In the genomic region with DNA sequence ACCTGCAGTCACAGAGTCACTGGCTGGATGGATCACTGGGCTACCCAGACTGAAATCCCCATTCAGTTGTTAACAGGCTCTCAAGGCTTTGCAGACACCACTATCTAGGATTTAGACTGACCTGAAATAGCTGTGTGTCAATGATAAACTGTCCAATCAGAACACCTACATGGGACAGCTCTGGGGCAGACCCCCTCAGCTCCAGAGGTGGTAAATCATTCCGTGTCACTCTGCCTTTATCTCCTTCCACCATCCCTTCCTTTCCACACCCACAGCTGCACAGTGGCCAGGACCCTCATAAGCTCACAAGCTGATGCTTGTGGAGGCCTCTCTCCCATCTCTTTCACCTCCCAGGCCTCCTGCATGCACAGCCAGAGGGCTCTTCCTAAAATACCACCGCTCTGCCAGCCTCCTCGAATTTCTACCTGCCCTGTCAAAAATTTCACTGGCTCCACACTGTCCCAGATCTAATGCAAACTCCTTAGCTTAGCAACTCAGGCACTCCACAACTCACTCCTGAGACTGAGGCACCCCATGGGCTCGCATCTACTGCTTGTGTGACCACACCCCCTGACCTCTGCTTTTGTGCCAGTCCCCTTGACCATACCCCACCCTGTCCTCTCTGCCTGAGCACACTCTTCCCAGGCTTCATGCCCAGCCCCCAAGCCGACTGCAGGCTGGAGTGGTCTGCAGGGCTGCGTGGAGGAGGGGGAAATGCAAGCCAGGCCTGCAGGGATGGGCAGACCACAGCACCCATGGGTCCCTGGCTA, we compare ENCODE assay signal across 12 cellular contexts. TPM values are rescaled to one million over a fixed set of nuclear protein-coding genes. Genes with fewer than 3 reads are reported as not detected.
A peak's percentile ranks its signal among the peaks of the same experiment; 100 is the strongest.
DNase-seq lines count a peak whose midpoint lies in the region; ATAC-seq, FAIRE-seq and TF ChIP-seq lines count a peak whose summit lies in the region.
"Had no signal": no experiment of that assay in that cellular context is flagged by ENCODE, and none has a peak within 500 bp of the region (broad histone marks: within the 10 kb centered on the region; RNA-seq: fewer than 3 reads in every experiment).

No MANE protein-coding gene starts in this region.

- WGBS in trophoblast cell (ENCODE audit: extremely low coverage, insufficient coverage, insufficient read length) = no CpG with 5 or more reads among the region's 6 CpGs

- no peak overlapping the region for H4K8ac ChIP-seq in trophoblast cell (ENCODE audit: low read depth, low read length)

- BruUV-seq in Calu3 (replicated peaks; lab: Mats Ljungman, UMichigan) (no TSS peak), Panc1 (replicated peaks; lab: Mats Ljungman, UMichigan) (no TSS peak)

- H3K27me3 ChIP-seq in Panc1 (ENCODE audit: control insufficient read depth, insufficient read depth, low read length) (no peaks in the 10 kb centered on the region), trophoblast cell (ENCODE audit: insufficient read depth, low read length) (no peaks in the 10 kb centered on the region)
- H3K27me3 ChIP-seq: MG63 had no signal

- H3K36me3 Mint-ChIP-seq in Calu3 (ENCODE audit: insufficient read depth, unreplicated experiment) = peaks cover 17% of the 10 kb centered on the region
- peaks cover 45% of the 10 kb centered on the region for H3K36me3 Mint-ChIP-seq in effector memory CD8-positive, alpha-beta T cell (ENCODE audit: insufficient read depth)

- H2BK5ac ChIP-seq in trophoblast cell (ENCODE audit: low read depth, low read length, poor library complexity) = no peak overlapping the region

- H3K4me3 ChIP-seq in Panc1 (ENCODE audit: low read depth in 2 of 2, low read length in 2 of 2) = no peak overlapping the region
- H3K4me3 ChIP-seq in trophoblast cell (ENCODE audit: low read depth, low read length) = no peak overlapping the region
- H3K4me3 ChIP-seq in mucosa of descending colon = no peak overlapping the region
- H3K4me3 ChIP-seq: coronary artery, MG63 had no signal

- FAIRE-seq in HTR-8/SVneo (lab: Jason Lieb, UNC) = no peak
- FAIRE-seq: GM19239 had no signal

- H2AK5ac ChIP-seq in trophoblast cell (ENCODE audit: low read length) = no peak overlapping the region

- no peak overlapping the region for H2BK12ac ChIP-seq in trophoblast cell (ENCODE audit: low read length)

- peaks cover 4% of the 10 kb centered on the region for H3K79me1 ChIP-seq in trophoblast cell (ENCODE audit: low read length)

- H3K79me2 ChIP-seq in trophoblast cell (ENCODE audit: control insufficient read depth, insufficient read depth, low read length, poor library complexity) = peaks cover 74% of the 10 kb centered on the region

- TF ChIP-seq CTCF in Calu3 (IDR thresholded peaks at IDR 0.05; ENCODE audit: unreplicated experiment) (no peak), Panc1 (IDR thresholded peaks at IDR 0.05) (no peak), mucosa of descending colon (IDR thresholded peaks at IDR 0.05) (no peak)

- H2AFZ ChIP-seq in trophoblast cell (ENCODE audit: insufficient read depth, low read length, poor library complexity) = no peak overlapping the region

- no peaks in the 10 kb centered on the region for H3K9me3 Mint-ChIP-seq in Calu3 (ENCODE audit: low read depth, unreplicated experiment)
- no peaks in the 10 kb centered on the region for H3K9me3 Mint-ChIP-seq in effector memory CD8-positive, alpha-beta T cell

- no peak overlapping the region for H2BK120ac ChIP-seq in trophoblast cell (ENCODE audit: insufficient read depth, low read length, poor library complexity)

- H3K27ac ChIP-seq in Panc1 (ENCODE audit: low read length) (peak overlapping the region; percentile 42), trophoblast cell (ENCODE audit: low read depth, low read length) (no peak overlapping the region)
- H3K27ac ChIP-seq: RWPE1 had no signal

- H3K4me1 Mint-ChIP-seq in Calu3 (ENCODE audit: low read depth, unreplicated experiment) = peaks cover 25% of the 10 kb centered on the region
- peaks cover 82 to 89% of the 10 kb centered on the region in 2 donors for H3K4me1 Mint-ChIP-seq in effector memory CD8-positive, alpha-beta T cell (ENCODE audit: low read depth in 2 of 2)

- ATAC-seq in Panc1 (no peak), HG03469 (IDR thresholded peaks at IDR 0.05; ENCODE audit: unreplicated experiment) (no peak), mucosa of descending colon (no peak)
- no peak for ATAC-seq in effector memory CD8-positive, alpha-beta T cell (replicated peaks)
- ATAC-seq: HCT116 had no signal

- DNase-seq in Calu3 (no peak), Panc1 (ENCODE audit: low read depth, low spot score) (no peak), trophoblast cell (no peak), HTR-8/SVneo (ENCODE audit: insufficient read length, low spot score) (no peak), mucosa of descending colon (no peak)
- no peak for DNase-seq in effector memory CD8-positive, alpha-beta T cell
- DNase-seq: MG63 had no signal

- H3K9me3 ChIP-seq in Panc1 (ENCODE audit: control insufficient read depth, insufficient read depth, low read depth, low read length) (no peaks in the 10 kb centered on the region), trophoblast cell (ENCODE audit: insufficient read depth, low read depth, low read length) (no peaks in the 10 kb centered on the region), mucosa of descending colon (no peaks in the 10 kb centered on the region)
- H3K9me3 ChIP-seq: MG63 had no signal

- no peaks in the 10 kb centered on the region; the same call in 1 of the 2 replicates for H3K36me3 ChIP-seq in Panc1 (ENCODE audit: control insufficient read depth, insufficient read depth, low read length)
- peaks cover 31 to 42% of the 10 kb centered on the region in 2 experiments for H3K36me3 ChIP-seq in trophoblast cell (ENCODE audit: control insufficient read depth in 1 of 2, insufficient read depth in 2 of 2, low read length in 2 of 2)
- H3K36me3 ChIP-seq in mucosa of descending colon (ENCODE audit: low read depth) = no peaks in the 10 kb centered on the region

- no peak overlapping the region for H4K12ac ChIP-seq in trophoblast cell (ENCODE audit: low read depth, low read length)

- H3K4me2 ChIP-seq in trophoblast cell (ENCODE audit: low read length) = no peak overlapping the region

- POLR2A ChIA-PET in Panc1 (lab: Charles Lee) = no interaction called here

- no peak overlapping the region for H3K23ac ChIP-seq in trophoblast cell (ENCODE audit: low read length)

- no peak overlapping the region for H3K14ac ChIP-seq in trophoblast cell (ENCODE audit: low read length)

- in situ Hi-C loops in Panc1 (cut with HindIII; ENCODE audit: low pct_unique_long_range_greater_than_20kb, low sequenced_read_pairs) = no loop called here

- H4K91ac ChIP-seq in trophoblast cell (ENCODE audit: low read depth, low read length) = no peak overlapping the region

- CTCF ChIA-PET in Calu3 (lab: Charles Lee) (no interaction called here), Panc1 (lab: Charles Lee) (no interaction called here)

- no peak overlapping the region for H3K4me3 Mint-ChIP-seq in Calu3 (ENCODE audit: low read depth, unreplicated experiment)
- peak overlapping the region; percentile 89 to 95 for H3K4me3 Mint-ChIP-seq in effector memory CD8-positive, alpha-beta T cell

- H3K27ac Mint-ChIP-seq in Calu3 (ENCODE audit: unreplicated experiment) = peak overlapping the region; percentile 24
- H3K27ac Mint-ChIP-seq in effector memory CD8-positive, alpha-beta T cell = peak overlapping the region; percentile 76 to 97

- intact Hi-C loops in Calu3 (cut with micrococcal nuclease; ENCODE audit: unreplicated experiment) = no loop called here
- intact Hi-C loops in Panc1 (cut with micrococcal nuclease; ENCODE audit: unreplicated experiment) = loop anchor here (5.0 to 10.0 kb wide), 2 partner anchors 115 to 173 kb away; a partner anchor contains a TSS
- intact Hi-C loops in mucosa of descending colon (cut with DNase I, micrococcal nuclease) = no loop called here

- no peak overlapping the region for H3K9ac ChIP-seq in trophoblast cell (ENCODE audit: low read length)

- peak overlapping the region; percentile 89 for H3K4ac ChIP-seq in trophoblast cell (ENCODE audit: low read depth, low read length)

- no peaks in the 10 kb centered on the region for H3K27me3 Mint-ChIP-seq in Calu3 (ENCODE audit: unreplicated experiment)
- H3K27me3 Mint-ChIP-seq in effector memory CD8-positive, alpha-beta T cell = no peaks in the 10 kb centered on the region

- H3K4me1 ChIP-seq in Panc1 (ENCODE audit: control insufficient read depth, insufficient read depth, low read length) (peaks cover 76% of the 10 kb centered on the region), trophoblast cell (ENCODE audit: control insufficient read depth in 1 of 2, insufficient read depth in 2 of 2, low read length in 2 of 2) (peaks cover 11 to 24% of the 10 kb centered on the region in 2 experiments), mucosa of descending colon (ENCODE audit: low read depth) (peaks cover 70% of the 10 kb centered on the region)

- H3K18ac ChIP-seq in trophoblast cell (ENCODE audit: low read length) = no peak overlapping the region

RNA-seq across cellular contexts. Expression of a gene that starts 5.8 kb away (rescaled TPM):
- total RNA-seq in Calu3 (2022) (198 and 207 TPM in 2 replicates), Panc1 (2021; ENCODE audit: unreplicated experiment) (491 TPM), mucosa of descending colon (100 to 1,000 TPM; 346 to 393 (median 381) TPM)
- 494 TPM for polyA plus RNA-seq in Panc1 (2012; ENCODE audit: insufficient read length)
- polyA plus RNA-seq in trophoblast cell (2013) = 315 and 324 TPM in 2 replicates
